ENCODE assay signal across 8 cellular contexts in genomic region chr3:122975924-122976293, GRCh38. TPM values are rescaled to one million over a fixed set of nuclear protein-coding genes. Genes with fewer than 3 reads are reported as not detected.
DNase-seq lines count a peak whose midpoint lies in the region; ATAC-seq, FAIRE-seq and TF ChIP-seq lines count a peak whose summit lies in the region.

No MANE protein-coding gene starts in this region.

- peaks cover 8% of the 10 kb centered on the region; the same call in 1 of the 2 replicates for H4K20me1 ChIP-seq in Karpas-422 (ENCODE audit: insufficient read depth, low read depth, low read length)

- no peaks in the 10 kb centered on the region for H3K27me3 ChIP-seq in right cardiac atrium (ENCODE audit: control insufficient read depth, insufficient read depth)
- no peaks in the 10 kb centered on the region for H3K27me3 ChIP-seq in Karpas-422 (ENCODE audit: low read length)
- H3K27me3 ChIP-seq in ascending aorta = no peaks in the 10 kb centered on the region
- no peaks in the 10 kb centered on the region for H3K27me3 ChIP-seq in uterus
- peaks cover 60% of the 10 kb centered on the region for H3K27me3 ChIP-seq in foreskin keratinocyte

- intact Hi-C loops in right cardiac atrium (cut with DNase I) (no loop called here), cardiac septum (cut with DNase I) (loop anchor here (5.0 kb wide), 1 partner anchor 51 kb away; the partner anchor contains the start of gene SEMA5B), ascending aorta (cut with DNase I) (loop anchor here (5.0 kb wide), 2 partner anchors 51 to 436 kb away; partner anchors contain the start of gene SEMA5B), uterus (cut with DNase I; ENCODE audit: low total_unique reads) (no loop called here)

- WGBS in right cardiac atrium = 59% methylated on average over 4 of the region's 4 CpGs

- H3K9ac ChIP-seq in Karpas-422 (ENCODE audit: low read length) = peak overlapping the region; percentile 37

- TF ChIP-seq CTCF in ascending aorta (IDR thresholded peaks at IDR 0.05) (no peak), uterus (IDR thresholded peaks at IDR 0.05) (no peak), foreskin keratinocyte (conservative IDR thresholded peaks at IDR 0.05) (no peak)

- H3K4me1 ChIP-seq in right cardiac atrium (ENCODE audit: control insufficient read depth, insufficient read depth, low read length) = peaks cover 5% of the 10 kb centered on the region
- peaks cover 48% of the 10 kb centered on the region for H3K4me1 ChIP-seq in Karpas-422 (ENCODE audit: low read length)
- H3K4me1 ChIP-seq in ascending aorta = peaks cover 22 to 33% of the 10 kb centered on the region in 2 donors
- H3K4me1 ChIP-seq in uterus = peaks cover 0 to 5% of the 10 kb centered on the region in 2 donors
- no peaks in the 10 kb centered on the region for H3K4me1 ChIP-seq in foreskin keratinocyte

- H3K9me2 ChIP-seq in Karpas-422 (replicated peaks; ENCODE audit: insufficient read depth, low read length) = no peaks in the 10 kb centered on the region

- H3K36me3 ChIP-seq in Karpas-422 (ENCODE audit: insufficient read depth, low read length) (no peaks in the 10 kb centered on the region), ascending aorta (no peaks in the 10 kb centered on the region), uterus (no peaks in the 10 kb centered on the region)

- no peak for DNase-seq in right cardiac atrium
- DNase-seq in cardiac septum (ENCODE audit: low spot score) = no peak
- DNase-seq in Karpas-422 = peak; percentile 88
- no peak for DNase-seq in ascending aorta (ENCODE audit: low spot score in 2 of 2)
- DNase-seq in uterus = no peak
- DNase-seq in foreskin keratinocyte = no peak
- no peak for DNase-seq in H54 (ENCODE audit: insufficient read length, low spot score)
- no peak for DNase-seq in nucleus accumbens (lab: John Stamatoyannopoulos, UW)

- H3K9me3 ChIP-seq in right cardiac atrium (ENCODE audit: control insufficient read depth, low read length) (no peaks in the 10 kb centered on the region), Karpas-422 (ENCODE audit: low read length) (no peaks in the 10 kb centered on the region), ascending aorta (no peaks in the 10 kb centered on the region), uterus (no peaks in the 10 kb centered on the region)

- peak overlapping the region; percentile 62 for H3K4me2 ChIP-seq in Karpas-422 (ENCODE audit: low read depth, low read length, poor library complexity, severe bottlenecking)

- peak overlapping the region; percentile 92 for H3K27ac ChIP-seq in right cardiac atrium (ENCODE audit: low read length)
- H3K27ac ChIP-seq in Karpas-422 (ENCODE audit: low read length) = peak overlapping the region; percentile 57
- H3K27ac ChIP-seq in ascending aorta = peak overlapping the region; percentile 80 to 90
- H3K27ac ChIP-seq in uterus = peak overlapping the region; percentile 78 to 89
- no peak overlapping the region for H3K27ac ChIP-seq in foreskin keratinocyte

- H3K4me3 ChIP-seq in right cardiac atrium (ENCODE audit: low read length) (no peak overlapping the region), Karpas-422 (ENCODE audit: low read length) (peak overlapping the region; percentile 42), ascending aorta (no peak overlapping the region), uterus (no peak overlapping the region)

- H3K79me2 ChIP-seq in Karpas-422 (ENCODE audit: low read length) = no peaks in the 10 kb centered on the region

- TF ChIP-seq POLR2A in uterus (IDR thresholded peaks at IDR 0.05) (no peak), H54 (IDR thresholded peaks at IDR 0.05; ENCODE audit: low read depth, low read length) (no peak)

- ATAC-seq in right cardiac atrium (no peak), foreskin keratinocyte (no peak)

- H2AFZ ChIP-seq in Karpas-422 (ENCODE audit: low read length) = no peak overlapping the region

- FAIRE-seq in H54 (lab: Jason Lieb, UNC) = no peak

RNA-seq across cellular contexts. Expression of gene SEMA5B, which starts 51.7 kb away (rescaled TPM):
- total RNA-seq in right cardiac atrium (1 to 10 TPM in 3 of 4 donors, under 1 TPM in 1; 0.72 to 4.9 (median 3.1) TPM), cardiac septum (21.1 TPM), ascending aorta (0.85 TPM), uterus (10 to 100 TPM in 1 of 4 donors, 1 to 10 TPM in 1, under 1 TPM in 1, not detected in 1; 0.29 to 25.4 (median 4.5) TPM), foreskin keratinocyte (not detected in 2 replicates)
- polyA plus RNA-seq in right cardiac atrium (3.3 TPM), foreskin keratinocyte (not detected in 2 replicates)
- not detected in 2 replicates for total RNA-seq in Karpas-422 (2014; rRNA removed; shearing (Covaris generic); ENCODE audit: low replicate concordance)

Comparison
In these comparisons a context has a peak if more than half of its experiments do, and no peak if none do; other contexts are left out.
1. intact Hi-C loops: an anchor here in cardiac septum (5.0 kb wide) and ascending aorta (5.0 kb wide); none called in right cardiac atrium and uterus.